15 cellular contexts compared by ENCODE assay signal in genomic region chr16:66359012-66359411, GRCh38. TPM values are rescaled to one million over a fixed set of nuclear protein-coding genes. Genes with fewer than 3 reads are reported as not detected.
DNase-seq lines count a peak whose midpoint lies in the region; TF ChIP-seq lines count a peak whose summit lies in the region.
"Had no signal": no experiment of that assay in that cellular context is flagged by ENCODE, and none has a peak within 500 bp of the region (broad histone marks: within the 10 kb centered on the region; RNA-seq: fewer than 3 reads in every experiment).

No MANE protein-coding gene starts in this region.

- H3K4me3 ChIP-seq in cardiac muscle cell (no peak overlapping the region), fibroblast of pulmonary artery (replicated peaks; ENCODE audit: low read depth, low read length) (no peak overlapping the region), subcutaneous abdominal adipose tissue (ENCODE audit: low read depth in 1 of 5, low read length in 5 of 5) (no peak overlapping the region), MM.1S (ENCODE audit: low read length) (no peak overlapping the region), tibial artery (no peak overlapping the region)
- H3K4me3 ChIP-seq: thoracic aorta had no signal

- H3K27ac ChIP-seq in cardiac muscle cell (no peak overlapping the region), subcutaneous abdominal adipose tissue (ENCODE audit: low read depth, low read length) (peak overlapping the region; percentile 63), MM.1S (ENCODE audit: low read length) (no peak overlapping the region), tibial artery (no peak overlapping the region)
- H3K27ac ChIP-seq: HL-60, thoracic aorta had no signal

- H3K36me3 ChIP-seq in cardiac muscle cell (no peaks in the 10 kb centered on the region), subcutaneous abdominal adipose tissue (ENCODE audit: control insufficient read depth in 5 of 5, insufficient read depth in 5 of 5, low read length in 5 of 5) (no peaks in the 10 kb centered on the region), MM.1S (replicated peaks; ENCODE audit: insufficient read depth, low read length) (no peaks in the 10 kb centered on the region), tibial artery (no peaks in the 10 kb centered on the region)
- H3K36me3 ChIP-seq: thoracic aorta had no signal

- H4K20me1 ChIP-seq in MM.1S (ENCODE audit: insufficient read depth, low read length), result no peaks in the 10 kb centered on the region

- no peaks in the 10 kb centered on the region for H3K9me2 ChIP-seq in MM.1S (replicated peaks; ENCODE audit: insufficient read depth, low read length)

- no peaks in the 10 kb centered on the region for H3K9me3 ChIP-seq in cardiac muscle cell (ENCODE audit: low read depth)
- H3K9me3 ChIP-seq in subcutaneous abdominal adipose tissue (ENCODE audit: control insufficient read depth in 5 of 5, low read length in 5 of 5), result no peaks in the 10 kb centered on the region
- no peaks in the 10 kb centered on the region for H3K9me3 ChIP-seq in MM.1S (replicated peaks; ENCODE audit: insufficient read depth, low read length)
- H3K9me3 ChIP-seq in tibial artery, result no peaks in the 10 kb centered on the region
- H3K9me3 ChIP-seq: thoracic aorta had no signal

- no peaks in the 10 kb centered on the region for H3K27me3 ChIP-seq in cardiac muscle cell
- H3K27me3 ChIP-seq in subcutaneous abdominal adipose tissue (ENCODE audit: control insufficient read depth in 5 of 5, insufficient read depth in 4 of 5, low read length in 5 of 5), result peaks cover 0 to 5% (median 0%) of the 10 kb centered on the region in 5 donors
- peaks cover 51% of the 10 kb centered on the region for H3K27me3 ChIP-seq in MM.1S (replicated peaks; ENCODE audit: insufficient read depth, low read length)
- peaks cover 0 to 24% of the 10 kb centered on the region in 2 donors for H3K27me3 ChIP-seq in tibial artery

- H3K4me1 ChIP-seq in cardiac muscle cell (ENCODE audit: low read depth) (no peaks in the 10 kb centered on the region), subcutaneous abdominal adipose tissue (ENCODE audit: control insufficient read depth in 5 of 5, insufficient read depth in 5 of 5, low read length in 5 of 5) (peaks cover 4 to 68% (median 28%) of the 10 kb centered on the region in 5 donors), MM.1S (ENCODE audit: low read length) (0 out of 2 replicates have a peak, but pooled peaks cover 9% of the 10 kb centered on the region), tibial artery (peaks cover 0 to 10% (median 3%) of the 10 kb centered on the region in 4 donors)

- H3F3A ChIP-seq in MM.1S (ENCODE audit: insufficient read depth, low read length), result no peaks in the 10 kb centered on the region

- DNase-seq in cardiac muscle cell (ENCODE audit: low read depth in 1 of 2, low spot score in 1 of 2) (peak; percentile 19 to 43), cardiac septum (ENCODE audit: low spot score) (no peak), SW480 (ENCODE audit: low spot score) (peak; percentile 35), fibroblast of pulmonary artery (ENCODE audit: low read depth) (peak; percentile 39), MM.1S (no peak), tibial artery (no peak)
- DNase-seq in effector CD4-positive, alpha-beta T cell, result no peak
- DNase-seq: activated CD4-positive, alpha-beta T cell treated with anti-CD3 and anti-CD28 coated beads, Interleukin-2, amount 50 U/mL, for 1 hour; NCI-H1417; NCI-H748 treated with DMSO at 0.1 percent for 48 hours; retina; SW 1271 had no signal

- TF ChIP-seq CTCF in cardiac muscle cell (IDR thresholded peaks at IDR 0.05; ENCODE audit: low read depth, low read length) (no peak), fibroblast of pulmonary artery (IDR thresholded peaks at IDR 0.05; ENCODE audit: low read length, missing control alignments) (no peak), MM.1S (IDR thresholded peaks at IDR 0.05; ENCODE audit: low read length) (no peak), tibial artery (IDR thresholded peaks at IDR 0.05) (no peak)

- no peaks in the 10 kb centered on the region for H3K79me2 ChIP-seq in MM.1S (ENCODE audit: low read length)

- H2AFZ ChIP-seq in MM.1S (ENCODE audit: low read length), result no peak overlapping the region

- H3K9ac ChIP-seq in subcutaneous abdominal adipose tissue (ENCODE audit: low read length in 5 of 5) (peak overlapping the region in 2 of 5 donors; percentile 39 to 52), MM.1S (ENCODE audit: low read length) (no peak overlapping the region)

- H3K4me2 ChIP-seq in MM.1S (ENCODE audit: low read depth, low read length), result no peak overlapping the region

- intact Hi-C loops in cardiac septum (cut with DNase I) (loop anchor here (5.0 kb wide), 1 partner anchor 123 kb away; no protein-coding TSS in a partner anchor), tibial artery (cut with DNase I; ENCODE audit: low total_unique reads) (no loop called here)

RNA-seq across cellular contexts. Expression of gene CDH5, which starts 7.5 kb away (rescaled TPM):
- total RNA-seq in cardiac muscle cell (0.88 and 4.1 TPM in 2 replicates), cardiac septum (51.9 TPM)
- polyA plus RNA-seq in cardiac muscle cell, result 1.1 and 5.6 TPM in 2 replicates

Comparison
In these comparisons a context has a peak if more than half of its experiments do, and no peak if none do; other contexts are left out.
1. DNase-seq: peak in cardiac muscle cell (2 of 2), SW480 (single experiment) and fibroblast of pulmonary artery (single experiment); none in cardiac septum (single experiment), effector CD4-positive, alpha-beta T cell (single experiment), MM.1S (single experiment) and tibial artery (0 of 2).
2. RNA of gene CDH5, which starts 7.5 kb away (total RNA-seq): 51.9 TPM in cardiac septum (single experiment); 0.88 to 4.1 TPM in cardiac muscle cell; every median in the first group is over 10 times any median in the second.